In the genomic region with DNA sequence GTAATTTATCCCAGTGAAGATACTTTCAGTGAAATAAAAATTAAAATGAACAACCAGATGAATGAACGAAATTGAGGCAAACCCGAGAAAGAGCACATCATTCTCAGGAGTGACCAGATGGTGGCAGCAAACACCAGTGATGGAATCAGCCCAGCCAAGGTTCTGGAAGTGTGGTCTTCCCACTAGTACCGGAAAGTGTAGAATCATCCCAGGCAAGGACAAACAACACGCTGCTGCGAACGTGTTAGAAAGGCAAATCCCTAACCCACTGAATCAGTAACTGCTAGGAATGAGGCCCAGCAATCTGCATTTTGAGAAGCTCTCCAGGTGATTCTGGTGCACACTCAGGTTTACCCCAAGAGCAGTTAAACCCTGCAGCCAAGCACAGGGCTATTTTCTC, we compare ENCODE assay signal across 9 cellular contexts. TPM values are rescaled to one million over a fixed set of nuclear protein-coding genes. Genes with fewer than 3 reads are reported as not detected.
DNase-seq lines count a peak whose midpoint lies in the region; ATAC-seq and TF ChIP-seq lines count a peak whose summit lies in the region.
"Had no signal": no experiment of that assay in that cellular context is flagged by ENCODE, and none has a peak within 500 bp of the region (broad histone marks: within the 10 kb centered on the region; RNA-seq: fewer than 3 reads in every experiment).

No MANE protein-coding gene starts in this region.

- H3K4me3 Mint-ChIP-seq in Caco-2 (ENCODE audit: unreplicated experiment) (no peak overlapping the region), brain (peak overlapping the region in 2 of 5 experiments; percentile 12 to 18)
- H3K4me3 Mint-ChIP-seq: T-helper 1 cell treated with Interleukin-12 subunit alpha and Interleukin-12 subunit beta and Interleukin-4 antibody, amounts not matched to agents 30 μg/mL and 1 μg/mL, for 36 hours had no signal

- TF ChIP-seq POLR2A in tibial nerve (IDR thresholded peaks at IDR 0.05): no peak

- H3K36me3 ChIP-seq in Caco-2 (ENCODE audit: control insufficient read depth, insufficient read depth, low read length): no peaks in the 10 kb centered on the region
- no peaks in the 10 kb centered on the region for H3K36me3 ChIP-seq in tibial nerve
- no peaks in the 10 kb centered on the region for H3K36me3 ChIP-seq in effector memory CD4-positive, alpha-beta T cell (ENCODE audit: control insufficient read depth, insufficient read depth, low read length)

- WGBS in tibial nerve, 2 donors: 0 to 3% methylated on average over 6 of the region's 6 CpGs

- no peaks in the 10 kb centered on the region for H3K4me1 Mint-ChIP-seq in Caco-2 (ENCODE audit: low read depth, unreplicated experiment)
- peaks cover 5% of the 10 kb centered on the region for H3K4me1 Mint-ChIP-seq in brain

- ATAC-seq in GM21786 (IDR thresholded peaks at IDR 0.05; ENCODE audit: unreplicated experiment) (peak; percentile 46), HG03442 (IDR thresholded peaks at IDR 0.05; ENCODE audit: unreplicated experiment) (no peak)

- no peak for TF ChIP-seq EP300 in tibial nerve (IDR thresholded peaks at IDR 0.05)

- TF ChIP-seq CTCF in Caco-2 (IDR thresholded peaks at IDR 0.05; ENCODE audit: insufficient read depth in 1 of 2, low read depth in 1 of 2, low read length in 1 of 2, severe bottlenecking in 1 of 2, unreplicated experiment in 1 of 2): peak; percentile 94 to 97
- TF ChIP-seq CTCF in brain (conservative IDR thresholded peaks at IDR 0.05): peak; percentile 85 to 92
- TF ChIP-seq CTCF in tibial nerve (IDR thresholded peaks at IDR 0.05): peak; percentile 56 to 64 (median 60)

- no peaks in the 10 kb centered on the region for H3K27me3 ChIP-seq in Caco-2 (replicated peaks; ENCODE audit: control insufficient read depth, insufficient read depth, low read length)
- H3K27me3 ChIP-seq in tibial nerve: no peaks in the 10 kb centered on the region
- H3K27me3 ChIP-seq in effector memory CD4-positive, alpha-beta T cell (replicated peaks; ENCODE audit: control insufficient read depth, insufficient read depth, low read length, poor library complexity, severe bottlenecking): no peaks in the 10 kb centered on the region

- POLR2A ChIA-PET in Caco-2 (lab: Charles Lee): no interaction called here

- peak in 1 of 2 experiments; percentile 80 for DNase-seq in Caco-2
- peak; percentile 52 to 81 for DNase-seq in NCI-H526 (lab: John Stamatoyannopoulos, UW)
- DNase-seq in islet precursor cell: peak; percentile 76
- DNase-seq in tibial nerve (ENCODE audit: low spot score in 2 of 2): peak in 1 of 2 donors; percentile 52
- DNase-seq in effector memory CD4-positive, alpha-beta T cell: no peak

- H3K9me3 ChIP-seq in Caco-2 (peaks cover under 1% of the 10 kb centered on the region; the same call in 1 of the 2 replicates), tibial nerve (no peaks in the 10 kb centered on the region)
- H3K9me3 ChIP-seq in effector memory CD4-positive, alpha-beta T cell (ENCODE audit: control insufficient read depth, low read length): no peaks in the 10 kb centered on the region

- CTCF ChIA-PET in Caco-2 (lab: Charles Lee): no interaction called here

- no TSS peak for BruUV-seq in Caco-2 (replicated peaks; lab: Mats Ljungman, UMichigan)

- H3K27ac ChIP-seq in tibial nerve: no peak overlapping the region
- H3K27ac ChIP-seq in effector memory CD4-positive, alpha-beta T cell (ENCODE audit: insufficient read depth, low read length, poor library complexity, severe bottlenecking): no peak overlapping the region

- H3K4me1 ChIP-seq in Caco-2: peaks cover 14% of the 10 kb centered on the region
- H3K4me1 ChIP-seq in tibial nerve: no peaks in the 10 kb centered on the region
- no peaks in the 10 kb centered on the region for H3K4me1 ChIP-seq in effector memory CD4-positive, alpha-beta T cell (ENCODE audit: control insufficient read depth, insufficient read depth, low read length, poor library complexity, severe bottlenecking)

- H3K27ac Mint-ChIP-seq in Caco-2 (ENCODE audit: unreplicated experiment) (no peak overlapping the region), brain (no peak overlapping the region)
- H3K27ac Mint-ChIP-seq: T-helper 1 cell treated with Interleukin-12 subunit alpha and Interleukin-12 subunit beta and Interleukin-4 antibody, amounts not matched to agents 30 μg/mL and 1 μg/mL, for 36 hours had no signal

- no peaks in the 10 kb centered on the region for H3K9me3 Mint-ChIP-seq in Caco-2 (ENCODE audit: unreplicated experiment)
- H3K9me3 Mint-ChIP-seq in brain: no peaks in the 10 kb centered on the region
- H3K9me3 Mint-ChIP-seq: T-helper 1 cell treated with Interleukin-12 subunit alpha and Interleukin-12 subunit beta and Interleukin-4 antibody, amounts not matched to agents 30 μg/mL and 1 μg/mL, for 36 hours had no signal

- intact Hi-C loops in Caco-2 (cut with micrococcal nuclease; ENCODE audit: unreplicated experiment): loop anchor here (1.0 to 10.0 kb wide), 5 partner anchors 22 to 630 kb away; partner anchors contain the start of gene OGDHL

- peaks cover 4% of the 10 kb centered on the region for H3K36me3 Mint-ChIP-seq in Caco-2 (ENCODE audit: insufficient read depth, unreplicated experiment)
- H3K36me3 Mint-ChIP-seq in brain: no peaks in the 10 kb centered on the region

- H3K27me3 Mint-ChIP-seq in Caco-2 (ENCODE audit: insufficient read depth, unreplicated experiment): no peaks in the 10 kb centered on the region
- peaks cover 24% of the 10 kb centered on the region for H3K27me3 Mint-ChIP-seq in brain

- H3K4me3 ChIP-seq in Caco-2 (ENCODE audit: low read depth, low read length) (no peak overlapping the region), tibial nerve (no peak overlapping the region)
- no peak overlapping the region for H3K4me3 ChIP-seq in effector memory CD4-positive, alpha-beta T cell (ENCODE audit: insufficient read depth, low read depth, low read length, poor library complexity, severe bottlenecking)

RNA-seq across cellular contexts. Expression of gene SLC18A3, which starts 15.5 kb away (rescaled TPM):
- total RNA-seq in Caco-2 (2022): not detected in 2 replicates
- 1.2 TPM for polyA plus RNA-seq in brain (ENCODE audit: insufficient read depth, low read depth, low replicate concordance)
- not detected for total RNA-seq in tibial nerve

RNA-seq across cellular contexts. Expression of gene CHAT, which starts 19.2 kb away (rescaled TPM):
- total RNA-seq in Caco-2 (2022): 0.18 and 0.32 TPM in 2 replicates
- polyA plus RNA-seq in brain (ENCODE audit: insufficient read depth, low read depth, low replicate concordance): not detected
- not detected for total RNA-seq in tibial nerve

RNA-seq across cellular contexts. Expression of gene ERCC6, which starts 55.7 kb away (rescaled TPM):
- total RNA-seq in Caco-2 (2022) (30.2 and 32.0 TPM in 2 replicates), tibial nerve (10 to 100 TPM; 11.6 to 21.0 (median 17.5) TPM)
- 4.2 TPM for polyA plus RNA-seq in brain (ENCODE audit: insufficient read depth, low read depth, low replicate concordance)

Comparison
In these comparisons a context has a peak if more than half of its experiments do, and no peak if none do; other contexts are left out.
1. DNase-seq: peak in NCI-H526 (2 of 2) and islet precursor cell (single experiment); none in effector memory CD4-positive, alpha-beta T cell (0 of 3).
2. Peak in every context shown above with its lines, with median percentiles within 50 percentile points of each other: CTCF ChIP-seq.